23 cellular contexts compared by ENCODE assay signal in the genomic region with DNA sequence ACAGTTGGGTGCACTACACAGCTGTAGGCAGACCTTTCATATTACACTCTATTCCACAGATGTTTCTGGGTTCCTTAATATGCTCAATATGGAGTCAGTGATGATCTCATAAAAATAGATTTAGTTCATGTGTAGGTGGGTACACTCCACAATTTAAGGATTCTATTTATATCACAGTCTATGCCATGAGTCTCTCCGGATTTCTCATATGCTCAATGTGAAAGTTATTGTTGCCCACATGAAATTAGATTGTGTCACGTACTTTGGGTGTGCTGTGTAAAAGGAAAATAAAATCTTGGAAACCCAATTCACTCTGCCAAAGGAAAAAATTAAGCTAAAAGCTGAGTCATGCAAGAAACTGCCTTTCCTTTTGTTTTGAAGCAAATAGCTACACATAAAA. TPM values are rescaled to one million over a fixed set of nuclear protein-coding genes. Genes with fewer than 3 reads are reported as not detected.
"Had no signal": no experiment of that assay in that cellular context is flagged by ENCODE, and none has a peak within 500 bp of the region (broad histone marks: within the 10 kb centered on the region; RNA-seq: fewer than 3 reads in every experiment).

No MANE protein-coding gene starts in this region.

- H3K9ac ChIP-seq: neural progenitor cell had no signal

- H3K4me3 ChIP-seq: adrenal gland, ascending aorta, coronary artery, hepatocyte, left lung, lung, neural progenitor cell, psoas muscle, thyroid gland, upper lobe of right lung had no signal

- H3K9me3 Mint-ChIP-seq: activated naive CD4-positive, alpha-beta T cell treated with anti-CD3 and anti-CD28 coated beads, Interleukin-2, amount 50 U/mL, for 72 hours; naive thymus-derived CD4-positive, alpha-beta T cell; neural progenitor cell had no signal

- H3K36me3 ChIP-seq: adrenal gland, ascending aorta, left lung, neural progenitor cell, thyroid gland, upper lobe of right lung had no signal

- H3K4me1 Mint-ChIP-seq: naive thymus-derived CD4-positive, alpha-beta T cell; neural progenitor cell had no signal

- FAIRE-seq: frontal cortex had no signal

- H3K27ac Mint-ChIP-seq: activated naive CD4-positive, alpha-beta T cell treated with anti-CD3 and anti-CD28 coated beads, Interleukin-2, amount 50 U/mL, for 72 hours; naive thymus-derived CD4-positive, alpha-beta T cell; neural progenitor cell had no signal

- H3K4me3 Mint-ChIP-seq: naive thymus-derived CD4-positive, alpha-beta T cell; neural progenitor cell had no signal

- ATAC-seq: activated CD4-positive, CD25-positive, alpha-beta regulatory T cell treated with anti-CD3 and anti-CD28 coated beads, Interleukin-2, amount 50 U/mL, for 24 hours; left lung; naive thymus-derived CD4-positive, alpha-beta T cell; psoas muscle; right cardiac atrium; stimulated activated naive CD8-positive, alpha-beta T cell treated with anti-CD3 and anti-CD28 coated beads, Interleukin-15, Interleukin-2, amounts not matched to agents 100 U/mL and 50 U/mL, for 24 hours; upper lobe of right lung had no signal

- H2AFZ ChIP-seq: hepatocyte, neural progenitor cell had no signal

- H3K79me2 ChIP-seq: hepatocyte had no signal

- H3K4me1 ChIP-seq: adrenal gland, ascending aorta, left lung, neural progenitor cell, psoas muscle, thyroid gland, upper lobe of right lung had no signal

- H3K4me2 ChIP-seq: hepatocyte, neural progenitor cell had no signal

- H3K27ac ChIP-seq: adrenal gland, ascending aorta, coronary artery, epithelial cell of prostate, hepatocyte, left lung, neural progenitor cell, psoas muscle, thyroid gland, upper lobe of right lung, VCaP had no signal

- DNase-seq: activated T-cell treated with anti-CD3 and anti-CD28 coated beads, Interleukin-2, amount 50 U/mL, for 1 hour; adrenal gland; glutamatergic neuron; kidney glomerular epithelial cell; left lung; naive thymus-derived CD4-positive, alpha-beta T cell; psoas muscle; right cardiac atrium; stimulated activated CD4-positive, alpha-beta T cell treated with anti-CD3 and anti-CD28 coated beads, Interleukin-12 subunit alpha, Interleukin-12 subunit beta, amount 100 ng/mL, for 4 hours; stimulated activated CD4-positive, alpha-beta T cell treated with anti-CD3 and anti-CD28 coated beads, Interleukin-4, amount 100 ng/mL, for 4 hours; stimulated activated naive CD8-positive, alpha-beta T cell treated with anti-CD3 and anti-CD28 coated beads, Interleukin-15, Interleukin-2, amounts not matched to agents 100 U/mL and 50 U/mL, for 24 hours; thyroid gland; upper lobe of right lung had no signal

- H3K36me3 Mint-ChIP-seq: activated naive CD4-positive, alpha-beta T cell treated with anti-CD3 and anti-CD28 coated beads, Interleukin-2, amount 50 U/mL, for 72 hours; naive thymus-derived CD4-positive, alpha-beta T cell; neural progenitor cell had no signal

- H3K9me3 ChIP-seq: adrenal gland, ascending aorta, left lung, psoas muscle, thyroid gland, upper lobe of right lung had no signal

- H3K27me3 ChIP-seq: adrenal gland, ascending aorta, hepatocyte, left lung, neural progenitor cell, thyroid gland, upper lobe of right lung had no signal

RNA-seq across cellular contexts. Expression of gene TASL, which starts 32.5 kb away (rescaled TPM):
- total RNA-seq: ascending aorta had no signal
- polyA plus RNA-seq: hepatocyte had no signal
